ENCODE assay signal across 8 cellular contexts in genomic region chr20:50580016-50580747, GRCh38.
DNase-seq lines count a peak whose midpoint lies in the region; ATAC-seq and TF ChIP-seq lines count a peak whose summit lies in the region.

No MANE protein-coding gene starts in this region.

- no peaks in the 10 kb centered on the region for H3K9me3 Mint-ChIP-seq in activated CD4-positive, alpha-beta memory T cell treated with anti-CD3 and anti-CD28 coated beads, Interleukin-2, amount 10 ng/mL, durations not matched to agents 7 days and 5 days
- no peaks in the 10 kb centered on the region for H3K9me3 Mint-ChIP-seq in endothelial cell (ENCODE audit: unreplicated experiment)

- H3K9me3 ChIP-seq in tibial nerve = no peaks in the 10 kb centered on the region

- CTCF ChIA-PET in activated CD4-positive, alpha-beta memory T cell treated with anti-CD3 and anti-CD28 coated beads, Interleukin-2, amount 10 ng/mL, durations not matched to agents 7 days and 5 days (lab: Charles Lee) = interaction anchor here (0.7 to 2.4 kb wide), 16 partner anchors 10 to 273 kb away, joined by 3 to 9 read pairs (median 4); no protein-coding TSS in a partner anchor

- no peak overlapping the region for H3K27ac ChIP-seq in tibial nerve

- POLR2A ChIA-PET in activated CD4-positive, alpha-beta memory T cell treated with anti-CD3 and anti-CD28 coated beads, Interleukin-2, amount 10 ng/mL, durations not matched to agents 7 days and 5 days (lab: Charles Lee) = interaction anchor here (1.4 kb wide), 1 partner anchor 389 kb away, joined by 4 read pairs; no protein-coding TSS in a partner anchor

- H3K27me3 Mint-ChIP-seq in activated CD4-positive, alpha-beta memory T cell treated with anti-CD3 and anti-CD28 coated beads, Interleukin-2, amount 10 ng/mL, durations not matched to agents 7 days and 5 days = no peaks in the 10 kb centered on the region
- H3K27me3 Mint-ChIP-seq in endothelial cell (ENCODE audit: unreplicated experiment) = no peaks in the 10 kb centered on the region

- ATAC-seq in HG03342 (IDR thresholded peaks at IDR 0.05; ENCODE audit: unreplicated experiment) (no peak), HG03095 (IDR thresholded peaks at IDR 0.05; ENCODE audit: unreplicated experiment) (no peak)

- H3K27ac Mint-ChIP-seq in activated CD4-positive, alpha-beta memory T cell treated with anti-CD3 and anti-CD28 coated beads, Interleukin-2, amount 10 ng/mL, durations not matched to agents 7 days and 5 days = peak overlapping the region; percentile 4
- H3K27ac Mint-ChIP-seq in endothelial cell (ENCODE audit: unreplicated experiment) = no peak overlapping the region

- H3K4me1 ChIP-seq in tibial nerve = peaks cover 0 to 39% (median 2%) of the 10 kb centered on the region in 4 donors

- H3K36me3 ChIP-seq in tibial nerve = peaks cover 0 to 97% (median 12%) of the 10 kb centered on the region in 3 donors

- peak; percentile 79 for TF ChIP-seq CTCF in endothelial cell (IDR thresholded peaks at IDR 0.05; ENCODE audit: unreplicated experiment)
- peak; percentile 70 to 90 (median 77) for TF ChIP-seq CTCF in tibial nerve (IDR thresholded peaks at IDR 0.05)

- peaks cover 78% of the 10 kb centered on the region for H3K36me3 Mint-ChIP-seq in activated CD4-positive, alpha-beta memory T cell treated with anti-CD3 and anti-CD28 coated beads, Interleukin-2, amount 10 ng/mL, durations not matched to agents 7 days and 5 days (ENCODE audit: low read depth)
- peaks cover 51% of the 10 kb centered on the region for H3K36me3 Mint-ChIP-seq in endothelial cell (ENCODE audit: low read depth, unreplicated experiment)

- peaks cover 5% of the 10 kb centered on the region for H3K4me1 Mint-ChIP-seq in activated CD4-positive, alpha-beta memory T cell treated with anti-CD3 and anti-CD28 coated beads, Interleukin-2, amount 10 ng/mL, durations not matched to agents 7 days and 5 days
- H3K4me1 Mint-ChIP-seq in endothelial cell (ENCODE audit: unreplicated experiment) = peaks cover 9% of the 10 kb centered on the region

- no peak for TF ChIP-seq POLR2A in tibial nerve (IDR thresholded peaks at IDR 0.05)

- TF ChIP-seq EP300 in tibial nerve (IDR thresholded peaks at IDR 0.05) = peak in 1 of 2 donors; percentile 23

- peak; percentile 86 for DNase-seq in GM03348 (ENCODE audit: low spot score)
- DNase-seq in M059J (ENCODE audit: low read depth) = peak; percentile 59
- peak; percentile 49 for DNase-seq in activated CD4-positive, alpha-beta memory T cell treated with anti-CD3 and anti-CD28 coated beads, Interleukin-2, amount 10 ng/mL, durations not matched to agents 7 days and 5 days
- DNase-seq in endothelial cell (ENCODE audit: low spot score) = peak; percentile 72
- DNase-seq in midbrain (lab: John Stamatoyannopoulos, UW) = peak; percentile 25
- DNase-seq in tibial nerve (ENCODE audit: low spot score in 2 of 2) = peak; percentile 48 to 77

- no peaks in the 10 kb centered on the region for H3K27me3 ChIP-seq in tibial nerve

- no peak overlapping the region for H3K4me3 Mint-ChIP-seq in activated CD4-positive, alpha-beta memory T cell treated with anti-CD3 and anti-CD28 coated beads, Interleukin-2, amount 10 ng/mL, durations not matched to agents 7 days and 5 days
- peak overlapping the region; percentile 60 for H3K4me3 Mint-ChIP-seq in endothelial cell (ENCODE audit: unreplicated experiment)

- 53 to 56% methylated on average over 17 of the region's 17 CpGs for WGBS in tibial nerve, 2 donors

- H3K4me3 ChIP-seq in tibial nerve = no peak overlapping the region

Comparison
In these comparisons a context has a peak if more than half of its experiments do, and no peak if none do; other contexts are left out.
1. DNase-seq: peak in every context shown above with its lines; median percentile 86 in GM03348; 72 in endothelial cell; 62 in tibial nerve; 59 in M059J; 49 in activated CD4-positive, alpha-beta memory T cell treated with anti-CD3 and anti-CD28 coated beads, Interleukin-2, amount 10 ng/mL, durations not matched to agents 7 days and 5 days; 25 in midbrain.